ENCODE assay signal across 1 cellular context in genomic region chr22:42071508-42071907, GRCh38.
A peak's percentile ranks its signal among the peaks of the same experiment; 100 is the strongest.
TF ChIP-seq lines count a peak whose summit lies in the region.

No MANE protein-coding gene starts in this region.

TF ChIP-seq in HepG2, 621 proteins besides CTCF, POLR2A, EP300 and RAD21:
- TF ChIP-seq, protein P1, sequence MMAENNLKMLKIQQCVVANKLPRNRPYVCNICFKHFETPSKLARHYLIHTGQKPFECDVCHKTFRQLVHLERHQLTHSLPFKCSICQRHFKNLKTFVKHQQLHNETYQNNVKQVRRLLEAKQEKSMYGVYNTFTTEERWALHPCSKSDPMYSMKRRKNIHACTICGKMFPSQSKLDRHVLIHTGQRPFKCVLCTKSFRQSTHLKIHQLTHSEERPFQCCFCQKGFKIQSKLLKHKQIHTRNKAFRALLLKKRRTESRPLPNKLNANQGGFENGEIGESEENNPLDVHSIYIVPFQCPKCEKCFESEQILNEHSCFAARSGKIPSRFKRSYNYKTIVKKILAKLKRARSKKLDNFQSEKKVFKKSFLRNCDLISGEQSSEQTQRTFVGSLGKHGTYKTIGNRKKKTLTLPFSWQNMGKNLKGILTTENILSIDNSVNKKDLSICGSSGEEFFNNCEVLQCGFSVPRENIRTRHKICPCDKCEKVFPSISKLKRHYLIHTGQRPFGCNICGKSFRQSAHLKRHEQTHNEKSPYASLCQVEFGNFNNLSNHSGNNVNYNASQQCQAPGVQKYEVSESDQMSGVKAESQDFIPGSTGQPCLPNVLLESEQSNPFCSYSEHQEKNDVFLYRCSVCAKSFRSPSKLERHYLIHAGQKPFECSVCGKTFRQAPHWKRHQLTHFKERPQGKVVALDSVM (CRISPR knock-in tag; IDR thresholded peaks at IDR 0.05), result peak; percentile 73
